ENCODE assay signal across 20 cellular contexts in genomic region chr18:53715243-53715853, GRCh38.
DNase-seq lines count a peak whose midpoint lies in the region; ATAC-seq and TF ChIP-seq lines count a peak whose summit lies in the region.
"Had no signal": no experiment of that assay in that cellular context is flagged by ENCODE, and none has a peak within 500 bp of the region (broad histone marks: within the 10 kb centered on the region; RNA-seq: fewer than 3 reads in every experiment).

No MANE protein-coding gene starts in this region.

- peak; percentile 6 for DNase-seq in NT2/D1 (ENCODE audit: low read depth, low spot score)
- DNase-seq in endodermal cell = no peak
- DNase-seq in iPS-NIHi7 (ENCODE audit: extremely low spot score) = peak; percentile 9
- DNase-seq in neuronal stem cell (ENCODE audit: low spot score) = no peak
- DNase-seq in KBM-7 = no peak
- DNase-seq in effector memory CD8-positive, alpha-beta T cell = no peak
- DNase-seq in stimulated activated CD8-positive, alpha-beta memory T cell treated with anti-CD3 and anti-CD28 coated beads, Interleukin-4, amount 100 ng/mL, for 48 hours = no peak
- DNase-seq: ACHN; AML-193; Caco-2; CD4-positive, alpha-beta T cell; DMS79 treated with DMSO at 0.1 percent for 48 hours; GF-D8; GM23248; HFFc6; IMR-90 had no signal

- no peaks in the 10 kb centered on the region for H3K27me3 Mint-ChIP-seq in endodermal cell (ENCODE audit: insufficient read depth)
- no peaks in the 10 kb centered on the region for H3K27me3 Mint-ChIP-seq in effector memory CD8-positive, alpha-beta T cell
- H3K27me3 Mint-ChIP-seq: CD4-positive, alpha-beta T cell had no signal

- H3K23ac ChIP-seq in neuronal stem cell (ENCODE audit: low read depth, low read length, poor library complexity) = no peak overlapping the region

- no peaks in the 10 kb centered on the region for H3K9me3 ChIP-seq in NT2/D1 (ENCODE audit: insufficient read depth, low read length)
- peaks cover under 1% of the 10 kb centered on the region for H3K9me3 ChIP-seq in endodermal cell (ENCODE audit: control insufficient read depth, low read length)
- H3K9me3 ChIP-seq in neuronal stem cell (replicated peaks in 1 of 2; ENCODE audit: control insufficient read depth in 2 of 2, insufficient read depth in 1 of 2, low read depth in 1 of 2, low read length in 2 of 2) = no peaks in the 10 kb centered on the region
- H3K9me3 ChIP-seq: Caco-2 had no signal

- no peak overlapping the region for H2BK12ac ChIP-seq in neuronal stem cell (ENCODE audit: low read length)

- no peak overlapping the region for H3K18ac ChIP-seq in neuronal stem cell (ENCODE audit: low read length)

- peaks cover 9% of the 10 kb centered on the region for H3K4me1 Mint-ChIP-seq in endodermal cell
- H3K4me1 Mint-ChIP-seq in effector memory CD8-positive, alpha-beta T cell (ENCODE audit: low read depth in 2 of 2) = no peaks in the 10 kb centered on the region

- no peak overlapping the region for H2BK120ac ChIP-seq in neuronal stem cell (ENCODE audit: low read depth, low read length)

- H3K36me3 ChIP-seq in NT2/D1 (ENCODE audit: insufficient read depth, insufficient read length, low read length) (no peaks in the 10 kb centered on the region), endodermal cell (ENCODE audit: control insufficient read depth, insufficient read depth, low read length) (no peaks in the 10 kb centered on the region), neuronal stem cell (replicated peaks in 1 of 2; ENCODE audit: control insufficient read depth in 2 of 2, insufficient read depth in 2 of 2, low read length in 2 of 2) (no peaks in the 10 kb centered on the region)

- no peak overlapping the region for H4K91ac ChIP-seq in neuronal stem cell (ENCODE audit: low read depth, low read length, poor library complexity)

- ATAC-seq in GM21576 (IDR thresholded peaks at IDR 0.05; ENCODE audit: unreplicated experiment) = no peak
- no peak for ATAC-seq in effector memory CD8-positive, alpha-beta T cell (replicated peaks)
- ATAC-seq: HCT116, K562 had no signal

- no peak for TF ChIP-seq CTCF in endodermal cell (conservative IDR thresholded peaks at IDR 0.05)

- in situ Hi-C loops in KBM-7 (cut with MboI; ENCODE audit: low pct_unique_long_range_greater_than_20kb, low sequenced_read_pairs) = no loop called here

- no peak overlapping the region for H2BK15ac ChIP-seq in neuronal stem cell (ENCODE audit: low read length)

- no peak overlapping the region for H3K4me2 ChIP-seq in neuronal stem cell (ENCODE audit: insufficient read depth, low read length, poor library complexity, severe bottlenecking)

- H4K8ac ChIP-seq in neuronal stem cell (ENCODE audit: low read depth, low read length) = no peak overlapping the region

- no peaks in the 10 kb centered on the region for H3K36me3 Mint-ChIP-seq in endodermal cell (ENCODE audit: low read depth)
- H3K36me3 Mint-ChIP-seq in effector memory CD8-positive, alpha-beta T cell (ENCODE audit: insufficient read depth) = no peaks in the 10 kb centered on the region

- no peak overlapping the region for H3K14ac ChIP-seq in neuronal stem cell (ENCODE audit: low read length)

- H3K27ac Mint-ChIP-seq in endodermal cell = peak overlapping the region; percentile 36
- no peak overlapping the region for H3K27ac Mint-ChIP-seq in effector memory CD8-positive, alpha-beta T cell
- H3K27ac Mint-ChIP-seq: CD4-positive, alpha-beta T cell; HFFc6 had no signal

- H3K4me3 ChIP-seq in NT2/D1 (ENCODE audit: insufficient read length, low read depth) (no peak overlapping the region), endodermal cell (ENCODE audit: low read length) (no peak overlapping the region), neuronal stem cell (ENCODE audit: low read length in 2 of 2) (no peak overlapping the region)
- H3K4me3 ChIP-seq: GM23248, K562 had no signal

- H3K79me1 ChIP-seq in neuronal stem cell (ENCODE audit: low read depth, low read length) = no peaks in the 10 kb centered on the region

- H3K9me3 Mint-ChIP-seq in endodermal cell = no peaks in the 10 kb centered on the region
- H3K9me3 Mint-ChIP-seq in effector memory CD8-positive, alpha-beta T cell = peaks cover 8 to 16% of the 10 kb centered on the region in 2 donors

- H3K9ac ChIP-seq in NT2/D1 (ENCODE audit: insufficient read length, low read depth) (no peak overlapping the region), endodermal cell (ENCODE audit: extremely low read depth, low read length, poor library complexity, severe bottlenecking) (no peak overlapping the region), neuronal stem cell (ENCODE audit: low read depth, low read length, poor library complexity) (no peak overlapping the region)
- H3K9ac ChIP-seq: GM23248 had no signal

- H3K4ac ChIP-seq in neuronal stem cell (ENCODE audit: low read length) = no peak overlapping the region

- peak overlapping the region; percentile 21 for H2AFZ ChIP-seq in neuronal stem cell (ENCODE audit: low read length)
- H2AFZ ChIP-seq: GM23248 had no signal

- H3K27ac ChIP-seq in endodermal cell (ENCODE audit: low read depth, low read length) = no peak overlapping the region
- H3K27ac ChIP-seq in neuronal stem cell (replicated peaks; ENCODE audit: low read length) = no peak overlapping the region
- H3K27ac ChIP-seq: C4-2B, GM23248 had no signal

- no peak overlapping the region for H2AK5ac ChIP-seq in neuronal stem cell (ENCODE audit: low read depth, low read length)

- WGBS in endodermal cell (ENCODE audit: insufficient coverage in 1 of 2, insufficient read length in 1 of 2), 2 experiments = 43% methylated on average over 3 of the region's 3 CpGs; no CpG with 5 or more reads in 1 of the 2 experiments
- WGBS in neuronal stem cell (ENCODE audit: extremely low coverage in 2 of 2, insufficient read length in 2 of 2, insufficient replicate concordance in 1 of 2), 2 donors = no CpG with 5 or more reads among the region's 3 CpGs

- no peak overlapping the region for H3K4me3 Mint-ChIP-seq in endodermal cell
- H3K4me3 Mint-ChIP-seq in effector memory CD8-positive, alpha-beta T cell = no peak overlapping the region
- H3K4me3 Mint-ChIP-seq: CD4-positive, alpha-beta T cell; HFFc6 had no signal

- H3K27me3 ChIP-seq in NT2/D1 (ENCODE audit: insufficient read depth, insufficient read length) (no peaks in the 10 kb centered on the region), endodermal cell (ENCODE audit: control insufficient read depth, insufficient read depth, low read length, poor library complexity, severe bottlenecking) (no peaks in the 10 kb centered on the region), neuronal stem cell (ENCODE audit: control insufficient read depth in 3 of 3, insufficient read depth in 3 of 3, low read depth in 1 of 3, low read length in 3 of 3) (no peaks in the 10 kb centered on the region)

- H3K4me1 ChIP-seq in NT2/D1 (ENCODE audit: insufficient read depth, insufficient read length) = no peaks in the 10 kb centered on the region
- peaks cover 3% of the 10 kb centered on the region for H3K4me1 ChIP-seq in endodermal cell (ENCODE audit: control insufficient read depth, insufficient read depth, low read length)
- H3K4me1 ChIP-seq in neuronal stem cell (ENCODE audit: control insufficient read depth in 2 of 2, insufficient read depth in 1 of 2, low read depth in 1 of 2, low read length in 2 of 2) = peaks cover 0 to 30% of the 10 kb centered on the region in 2 donors
- H3K4me1 ChIP-seq: Caco-2 had no signal

- H2BK5ac ChIP-seq in neuronal stem cell (ENCODE audit: low read length) = no peak overlapping the region

Comparison
In these comparisons a context has a peak if more than half of its experiments do, and no peak if none do; other contexts are left out.
1. DNase-seq: peak in NT2/D1 (single experiment) and iPS-NIHi7 (single experiment); none in endodermal cell (single experiment), neuronal stem cell (single experiment), KBM-7 (single experiment), effector memory CD8-positive, alpha-beta T cell (0 of 3) and stimulated activated CD8-positive, alpha-beta memory T cell treated with anti-CD3 and anti-CD28 coated beads, Interleukin-4, amount 100 ng/mL, for 48 hours (single experiment).